14 cellular contexts compared by ENCODE assay signal in genomic region chr5:67809589-67809988, GRCh38.
DNase-seq lines count a peak whose midpoint lies in the region; ATAC-seq and TF ChIP-seq lines count a peak whose summit lies in the region.
"Had no signal": no experiment of that assay in that cellular context is flagged by ENCODE, and none has a peak within 500 bp of the region (broad histone marks: within the 10 kb centered on the region; RNA-seq: fewer than 3 reads in every experiment).

No MANE protein-coding gene starts in this region.

- peaks cover 3% of the 10 kb centered on the region for H3K36me3 Mint-ChIP-seq in effector memory CD8-positive, alpha-beta T cell (ENCODE audit: insufficient read depth)
- no peaks in the 10 kb centered on the region for H3K36me3 Mint-ChIP-seq in natural killer cell treated with Interleukin-12 subunit alpha and Interleukin-12 subunit beta and Interleukin-15 and Interleukin-18, amount 100 ng/mL, for 72 hours
- H3K36me3 Mint-ChIP-seq in CD4-positive, alpha-beta memory T cell, result no peaks in the 10 kb centered on the region
- H3K36me3 Mint-ChIP-seq in activated CD8-positive, alpha-beta T cell treated with anti-CD3 and anti-CD28 coated beads for 36 hours (ENCODE audit: low read depth), result no peaks in the 10 kb centered on the region

- TF ChIP-seq CTCF in DND-41 (IDR thresholded peaks at IDR 0.05; ENCODE audit: borderline replicate concordance, extremely low read depth, low read length, poor library complexity, severe bottlenecking) (no peak), GM20000 (IDR thresholded peaks at IDR 0.05; ENCODE audit: extremely low read depth, missing control alignments) (no peak), KMS-11 (conservative IDR thresholded peaks at IDR 0.05; ENCODE audit: low read depth, low read length) (no peak)
- no peak for TF ChIP-seq CTCF in activated CD8-positive, alpha-beta T cell treated with anti-CD3 and anti-CD28 coated beads for 36 hours (IDR thresholded peaks at IDR 0.05)

- CTCF ChIA-PET in CD4-positive, alpha-beta memory T cell (lab: Charles Lee; ENCODE audit: partially characterized antibody), result no interaction called here
- CTCF ChIA-PET in activated CD8-positive, alpha-beta T cell treated with anti-CD3 and anti-CD28 coated beads for 36 hours (lab: Charles Lee), result no interaction called here

- no peaks in the 10 kb centered on the region for H3K9me3 Mint-ChIP-seq in effector memory CD8-positive, alpha-beta T cell
- no peaks in the 10 kb centered on the region for H3K9me3 Mint-ChIP-seq in natural killer cell treated with Interleukin-12 subunit alpha and Interleukin-12 subunit beta and Interleukin-15 and Interleukin-18, amount 100 ng/mL, for 72 hours
- peaks cover 0 to 5% (median 0%) of the 10 kb centered on the region in 8 donors for H3K9me3 Mint-ChIP-seq in CD4-positive, alpha-beta memory T cell
- H3K9me3 Mint-ChIP-seq in activated CD8-positive, alpha-beta T cell treated with anti-CD3 and anti-CD28 coated beads for 36 hours, result no peaks in the 10 kb centered on the region
- H3K9me3 Mint-ChIP-seq: activated T-helper 17 cell treated with anti-CD3 and anti-CD28 coated beads, Interleukin-2, amount 50 U/mL, for 72 hours had no signal

- no peaks in the 10 kb centered on the region for H3K79me2 ChIP-seq in DND-41 (ENCODE audit: insufficient read depth, low read length)
- H3K79me2 ChIP-seq in KMS-11 (ENCODE audit: insufficient read depth, low read depth), result no peaks in the 10 kb centered on the region

- H3K27ac ChIP-seq in DND-41 (ENCODE audit: low read length) (peak overlapping the region; percentile 74), KMS-11 (no peak overlapping the region)
- H3K27ac ChIP-seq in CD4-positive, alpha-beta memory T cell (ENCODE audit: low read depth, low read length), result no peak overlapping the region
- H3K27ac ChIP-seq: ovary had no signal

- H3K9ac ChIP-seq in DND-41 (ENCODE audit: low read depth, low read length) (no peak overlapping the region; the same call in 1 of the 2 replicates), KMS-11 (no peak overlapping the region)

- H3K27me3 ChIP-seq in DND-41 (ENCODE audit: insufficient read depth, low read length, poor library complexity) (no peaks in the 10 kb centered on the region), KMS-11 (ENCODE audit: insufficient read depth, low read depth) (peaks cover 8% of the 10 kb centered on the region; the same call in 1 of the 2 replicates)
- no peaks in the 10 kb centered on the region for H3K27me3 ChIP-seq in CD4-positive, alpha-beta memory T cell (ENCODE audit: insufficient read depth, low read length)
- H3K27me3 ChIP-seq: ovary had no signal

- no peaks in the 10 kb centered on the region for H4K20me1 ChIP-seq in DND-41 (ENCODE audit: insufficient read depth, low read length)
- no peaks in the 10 kb centered on the region for H4K20me1 ChIP-seq in KMS-11 (ENCODE audit: insufficient read depth)

- H3K4me3 ChIP-seq in DND-41 (ENCODE audit: low read depth in 1 of 2, low read length in 2 of 2) (no peak overlapping the region), KMS-11 (IDR thresholded peaks at IDR 0.05; ENCODE audit: insufficient read depth, low read depth, low read length) (no peak overlapping the region)
- H3K4me3 ChIP-seq in CD4-positive, alpha-beta memory T cell (ENCODE audit: low read length in 2 of 2), result no peak overlapping the region
- H3K4me3 ChIP-seq: ovary had no signal

- no peak overlapping the region for H3K4me3 Mint-ChIP-seq in effector memory CD8-positive, alpha-beta T cell
- no peak overlapping the region for H3K4me3 Mint-ChIP-seq in natural killer cell treated with Interleukin-12 subunit alpha and Interleukin-12 subunit beta and Interleukin-15 and Interleukin-18, amount 100 ng/mL, for 72 hours
- H3K4me3 Mint-ChIP-seq in CD4-positive, alpha-beta memory T cell, result no peak overlapping the region
- H3K4me3 Mint-ChIP-seq in activated CD8-positive, alpha-beta T cell treated with anti-CD3 and anti-CD28 coated beads for 36 hours, result no peak overlapping the region
- H3K4me3 Mint-ChIP-seq: activated T-helper 17 cell treated with anti-CD3 and anti-CD28 coated beads, Interleukin-2, amount 50 U/mL, for 72 hours had no signal

- H3K36me3 ChIP-seq in DND-41 (ENCODE audit: insufficient read depth, low read length) (no peaks in the 10 kb centered on the region), KMS-11 (ENCODE audit: insufficient read depth) (no peaks in the 10 kb centered on the region)
- no peaks in the 10 kb centered on the region for H3K36me3 ChIP-seq in CD4-positive, alpha-beta memory T cell (ENCODE audit: insufficient read depth, low read length)
- H3K36me3 ChIP-seq: ovary had no signal

- peak; percentile 93 for ATAC-seq in DND-41 (ENCODE audit: insufficient read depth, low read depth)
- ATAC-seq in effector memory CD8-positive, alpha-beta T cell (replicated peaks), result peak; percentile 69
- ATAC-seq in natural killer cell treated with Interleukin-12 subunit alpha and Interleukin-12 subunit beta and Interleukin-15 and Interleukin-18, amount 100 ng/mL, for 72 hours, result no peak
- no peak for ATAC-seq in activated CD8-positive, alpha-beta T cell treated with anti-CD3 and anti-CD28 coated beads for 36 hours
- ATAC-seq: activated T-helper 17 cell treated with anti-CD3 and anti-CD28 coated beads, Interleukin-2, amount 50 U/mL, for 72 hours; SK-N-SH treated with all-trans-retinoic acid at 6 μM for 48 hours had no signal

- H3K4me2 ChIP-seq in DND-41 (ENCODE audit: insufficient read depth, low read length) (peak overlapping the region; percentile 51), KMS-11 (peak overlapping the region; percentile 58)

- POLR2A ChIA-PET in CD4-positive, alpha-beta memory T cell (lab: Charles Lee; ENCODE audit: partially characterized antibody), result no interaction called here
- POLR2A ChIA-PET in activated CD8-positive, alpha-beta T cell treated with anti-CD3 and anti-CD28 coated beads for 36 hours (lab: Charles Lee), result no interaction called here

- intact Hi-C loops in CD4-positive, alpha-beta memory T cell (cut with micrococcal nuclease), result no loop called here
- intact Hi-C loops in activated CD8-positive, alpha-beta T cell treated with anti-CD3 and anti-CD28 coated beads for 36 hours (cut with micrococcal nuclease), result no loop called here

- no peak overlapping the region for H3K27ac Mint-ChIP-seq in effector memory CD8-positive, alpha-beta T cell
- no peak overlapping the region for H3K27ac Mint-ChIP-seq in natural killer cell treated with Interleukin-12 subunit alpha and Interleukin-12 subunit beta and Interleukin-15 and Interleukin-18, amount 100 ng/mL, for 72 hours
- H3K27ac Mint-ChIP-seq in CD4-positive, alpha-beta memory T cell, result no peak overlapping the region
- H3K27ac Mint-ChIP-seq in activated CD8-positive, alpha-beta T cell treated with anti-CD3 and anti-CD28 coated beads for 36 hours, result no peak overlapping the region
- H3K27ac Mint-ChIP-seq: activated T-helper 17 cell treated with anti-CD3 and anti-CD28 coated beads, Interleukin-2, amount 50 U/mL, for 72 hours had no signal

- H2AFZ ChIP-seq in DND-41 (ENCODE audit: low read depth, low read length) (peak overlapping the region; percentile 58), KMS-11 (ENCODE audit: low read depth) (no peak overlapping the region)

- H3K27me3 Mint-ChIP-seq in effector memory CD8-positive, alpha-beta T cell, result peaks cover 14 to 21% of the 10 kb centered on the region in 2 donors
- peaks cover 9 to 12% of the 10 kb centered on the region in 2 donors for H3K27me3 Mint-ChIP-seq in natural killer cell treated with Interleukin-12 subunit alpha and Interleukin-12 subunit beta and Interleukin-15 and Interleukin-18, amount 100 ng/mL, for 72 hours
- peaks cover 7 to 14% of the 10 kb centered on the region in 2 donors for H3K27me3 Mint-ChIP-seq in CD4-positive, alpha-beta memory T cell
- peaks cover 5% of the 10 kb centered on the region for H3K27me3 Mint-ChIP-seq in activated CD8-positive, alpha-beta T cell treated with anti-CD3 and anti-CD28 coated beads for 36 hours

- H3K4me1 ChIP-seq in DND-41 (ENCODE audit: insufficient read depth, low read length) (peaks cover 65% of the 10 kb centered on the region), KMS-11 (ENCODE audit: low read depth, poor library complexity, severe bottlenecking) (peaks cover 44% of the 10 kb centered on the region)
- H3K4me1 ChIP-seq in CD4-positive, alpha-beta memory T cell (ENCODE audit: insufficient read depth, low read length), result no peaks in the 10 kb centered on the region

- DNase-seq in DND-41 (peak; percentile 89), GM20000 (ENCODE audit: low spot score) (peak; percentile 16), NCI-H146 (lab: John Stamatoyannopoulos, UW) (no peak)
- no peak for DNase-seq in effector memory CD8-positive, alpha-beta T cell
- DNase-seq in natural killer cell treated with Interleukin-12 subunit alpha and Interleukin-12 subunit beta and Interleukin-15 and Interleukin-18, amount 100 ng/mL, for 72 hours (ENCODE audit: low spot score), result no peak
- no peak for DNase-seq in CD4-positive, alpha-beta memory T cell
- no peak for DNase-seq in activated CD8-positive, alpha-beta T cell treated with anti-CD3 and anti-CD28 coated beads for 36 hours
- DNase-seq: central memory CD4-positive, alpha-beta T cell; mesendoderm; ovary; stimulated activated naive CD4-positive, alpha-beta T cell had no signal

- H3K9me3 ChIP-seq in DND-41 (ENCODE audit: insufficient read depth, low read length, severe bottlenecking), result no peaks in the 10 kb centered on the region
- no peaks in the 10 kb centered on the region for H3K9me3 ChIP-seq in CD4-positive, alpha-beta memory T cell (ENCODE audit: control insufficient read depth in 1 of 2, low read length in 2 of 2)
- H3K9me3 ChIP-seq: ovary had no signal

- H3K4me1 Mint-ChIP-seq in effector memory CD8-positive, alpha-beta T cell (ENCODE audit: low read depth in 2 of 2), result peaks cover 10 to 11% of the 10 kb centered on the region in 2 donors
- peaks cover 20 to 22% of the 10 kb centered on the region in 2 donors for H3K4me1 Mint-ChIP-seq in natural killer cell treated with Interleukin-12 subunit alpha and Interleukin-12 subunit beta and Interleukin-15 and Interleukin-18, amount 100 ng/mL, for 72 hours (ENCODE audit: low read depth in 2 of 2)
- H3K4me1 Mint-ChIP-seq in CD4-positive, alpha-beta memory T cell, result peaks cover 0 to 2% (median under 1%) of the 10 kb centered on the region in 4 donors
- peaks cover 5% of the 10 kb centered on the region for H3K4me1 Mint-ChIP-seq in activated CD8-positive, alpha-beta T cell treated with anti-CD3 and anti-CD28 coated beads for 36 hours (ENCODE audit: low read depth)
- H3K4me1 Mint-ChIP-seq: activated T-helper 17 cell treated with anti-CD3 and anti-CD28 coated beads, Interleukin-2, amount 50 U/mL, for 72 hours had no signal

Comparison
In these comparisons a context has a peak if more than half of its experiments do, and no peak if none do; other contexts are left out.
1. ATAC-seq: peak in DND-41 (single experiment) and effector memory CD8-positive, alpha-beta T cell (single experiment); none in natural killer cell treated with Interleukin-12 subunit alpha and Interleukin-12 subunit beta and Interleukin-15 and Interleukin-18, amount 100 ng/mL, for 72 hours (0 of 2) and activated CD8-positive, alpha-beta T cell treated with anti-CD3 and anti-CD28 coated beads for 36 hours (single experiment).
2. DNase-seq: peak in DND-41 (single experiment) and GM20000 (single experiment); none in effector memory CD8-positive, alpha-beta T cell (0 of 3), natural killer cell treated with Interleukin-12 subunit alpha and Interleukin-12 subunit beta and Interleukin-15 and Interleukin-18, amount 100 ng/mL, for 72 hours (single experiment), CD4-positive, alpha-beta memory T cell (0 of 5), activated CD8-positive, alpha-beta T cell treated with anti-CD3 and anti-CD28 coated beads for 36 hours (single experiment) and NCI-H146 (single experiment).